In the genomic region with DNA sequence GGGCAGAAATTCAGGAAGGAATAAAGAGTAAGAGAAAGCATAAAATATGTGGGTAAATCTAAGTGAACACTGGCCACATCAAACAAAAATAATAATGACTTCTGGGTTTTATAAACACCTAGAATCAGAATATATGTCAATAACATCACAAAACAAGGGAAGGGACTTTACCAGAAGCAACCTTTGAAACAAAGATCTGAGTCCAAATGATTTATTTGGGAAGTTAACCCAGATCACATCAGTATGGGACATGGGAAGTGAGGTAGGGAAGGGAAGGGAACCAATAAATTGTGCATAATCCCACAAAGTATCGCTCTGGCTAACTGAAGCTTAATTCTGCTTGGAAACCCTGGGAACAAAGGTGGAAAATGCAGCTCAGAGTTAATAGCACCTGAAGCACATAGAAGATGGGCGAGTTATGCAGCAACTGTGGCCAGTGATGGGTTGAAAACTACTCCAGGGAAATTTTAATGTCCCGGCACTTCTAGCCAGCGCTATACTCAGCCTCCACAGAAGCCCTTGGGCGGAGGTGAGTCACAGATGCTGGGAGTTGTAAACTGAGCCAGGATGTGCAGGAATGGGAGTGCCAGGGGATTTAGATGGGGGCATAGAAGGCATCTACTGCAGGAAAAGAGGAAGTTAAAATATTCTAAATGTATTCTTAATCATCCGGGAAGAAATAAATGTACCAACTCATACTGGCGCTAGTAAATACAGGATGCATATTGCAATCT, we compare ENCODE assay signal across 1 cellular context.
TF ChIP-seq lines count a peak whose summit lies in the region.

No MANE protein-coding gene starts in this region.

TF ChIP-seq in HCT116, 20 proteins besides CTCF, POLR2A, EP300 and RAD21 (continued from another document):
- no peak for TF ChIP-seq EZH2phosphoT487 (IDR thresholded peaks at IDR 0.05; ENCODE audit: borderline replicate concordance)
- no peak for TF ChIP-seq JUND (IDR thresholded peaks at IDR 0.05)
- TF ChIP-seq, protein P1, sequence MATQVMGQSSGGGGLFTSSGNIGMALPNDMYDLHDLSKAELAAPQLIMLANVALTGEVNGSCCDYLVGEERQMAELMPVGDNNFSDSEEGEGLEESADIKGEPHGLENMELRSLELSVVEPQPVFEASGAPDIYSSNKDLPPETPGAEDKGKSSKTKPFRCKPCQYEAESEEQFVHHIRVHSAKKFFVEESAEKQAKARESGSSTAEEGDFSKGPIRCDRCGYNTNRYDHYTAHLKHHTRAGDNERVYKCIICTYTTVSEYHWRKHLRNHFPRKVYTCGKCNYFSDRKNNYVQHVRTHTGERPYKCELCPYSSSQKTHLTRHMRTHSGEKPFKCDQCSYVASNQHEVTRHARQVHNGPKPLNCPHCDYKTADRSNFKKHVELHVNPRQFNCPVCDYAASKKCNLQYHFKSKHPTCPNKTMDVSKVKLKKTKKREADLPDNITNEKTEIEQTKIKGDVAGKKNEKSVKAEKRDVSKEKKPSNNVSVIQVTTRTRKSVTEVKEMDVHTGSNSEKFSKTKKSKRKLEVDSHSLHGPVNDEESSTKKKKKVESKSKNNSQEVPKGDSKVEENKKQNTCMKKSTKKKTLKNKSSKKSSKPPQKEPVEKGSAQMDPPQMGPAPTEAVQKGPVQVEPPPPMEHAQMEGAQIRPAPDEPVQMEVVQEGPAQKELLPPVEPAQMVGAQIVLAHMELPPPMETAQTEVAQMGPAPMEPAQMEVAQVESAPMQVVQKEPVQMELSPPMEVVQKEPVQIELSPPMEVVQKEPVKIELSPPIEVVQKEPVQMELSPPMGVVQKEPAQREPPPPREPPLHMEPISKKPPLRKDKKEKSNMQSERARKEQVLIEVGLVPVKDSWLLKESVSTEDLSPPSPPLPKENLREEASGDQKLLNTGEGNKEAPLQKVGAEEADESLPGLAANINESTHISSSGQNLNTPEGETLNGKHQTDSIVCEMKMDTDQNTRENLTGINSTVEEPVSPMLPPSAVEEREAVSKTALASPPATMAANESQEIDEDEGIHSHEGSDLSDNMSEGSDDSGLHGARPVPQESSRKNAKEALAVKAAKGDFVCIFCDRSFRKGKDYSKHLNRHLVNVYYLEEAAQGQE (IDR thresholded peaks at IDR 0.05; ENCODE audit: low read depth) = no peak
- no peak for TF ChIP-seq EZH2 (IDR thresholded peaks at IDR 0.05)
- TF ChIP-seq TCF7L2 (IDR thresholded peaks at IDR 0.05; ENCODE audit: borderline replicate concordance, extremely low read depth, insufficient read depth, insufficient read length) = no peak
TF ChIP-seq in HCT116: peak in this region for 0.
